In genomic region chr11:14117632-14118031, GRCh38 we compare ENCODE assay signal across 21 cellular contexts.
"Had no signal": no experiment of that assay in that cellular context is flagged by ENCODE, and none has a peak within 500 bp of the region (broad histone marks: within the 10 kb centered on the region; RNA-seq: fewer than 3 reads in every experiment).

No MANE protein-coding gene starts in this region.

- ATAC-seq: foreskin keratinocyte; heart right ventricle; left ventricle myocardium superior; lower lobe of right lung; natural killer cell; pancreas; stimulated activated naive B cell treated with anti-CD40 and anti-IgM and Interleukin-4, amounts not matched to agents 10 μg/mL and 1 μg/mL and 100 μg/mL, for 72 hours; stimulated activated naive CD8-positive, alpha-beta T cell treated with anti-CD3 and anti-CD28 coated beads, Interleukin-15, amount 100 ng/mL, for 72 hours; upper lobe of right lung had no signal

- DNase-seq: dermis blood vessel endothelial cell; effector memory CD4-positive, alpha-beta T cell; foreskin keratinocyte; glutamatergic neuron; heart right ventricle; hypothalamus; immature natural killer cell; islet precursor cell; kidney glomerular epithelial cell; left ventricle myocardium superior; lower lobe of right lung; natural killer cell; pancreas; right lobe of liver; small intestine; stimulated activated CD4-positive, alpha-beta T cell treated with anti-CD3 and anti-CD28 coated beads, Interleukin-15, amount 100 ng/mL, for 24 hours; stimulated activated CD4-positive, alpha-beta T cell treated with anti-CD3 and anti-CD28 coated beads, Interleukin-2, amount 100 ng/mL, for 48 hours; stimulated activated naive B cell treated with anti-CD40 and anti-IgM and Interleukin-4, amounts not matched to agents 10 μg/mL and 1 μg/mL and 100 μg/mL, for 72 hours; stimulated activated naive CD8-positive, alpha-beta T cell treated with anti-CD3 and anti-CD28 coated beads, Interleukin-15, amount 100 ng/mL, for 72 hours; transverse colon; upper lobe of right lung had no signal
